Comparison of ENCODE assay signal across 10 cellular contexts in genomic region chr9:132239999-132240859, GRCh38.
DNase-seq lines count a peak whose midpoint lies in the region; ATAC-seq and TF ChIP-seq lines count a peak whose summit lies in the region.
"Had no signal": no experiment of that assay in that cellular context is flagged by ENCODE, and none has a peak within 500 bp of the region (broad histone marks: within the 10 kb centered on the region; RNA-seq: fewer than 3 reads in every experiment).

No MANE protein-coding gene starts in this region.

- H3K9me3 ChIP-seq in heart right ventricle: no peaks in the 10 kb centered on the region
- H3K9me3 ChIP-seq in upper lobe of right lung: no peaks in the 10 kb centered on the region
- H3K9me3 ChIP-seq: mucosa of descending colon had no signal

- peak overlapping the region in 2 of 10 donors; percentile 44 to 52 for H3K27ac ChIP-seq in heart right ventricle
- H3K27ac ChIP-seq in upper lobe of right lung: no peak overlapping the region

- peaks cover 15% of the 10 kb centered on the region for H3K4me1 Mint-ChIP-seq in activated T-helper 1 cell treated with anti-CD3 and anti-CD28 coated beads, Interleukin-12 subunit alpha, Interleukin-12 subunit beta, Interleukin-2, Interleukin-4 antibody, amounts not matched to agents 30 ng/mL and 10 ng/mL and 1 ng/mL, durations not matched to agents 14 hours and 24 hours and 36 hours (ENCODE audit: low read depth)
- H3K4me1 Mint-ChIP-seq in memory B cell: peaks cover 14% of the 10 kb centered on the region

- DNase-seq in heart right ventricle: no peak
- DNase-seq in left ventricle myocardium superior: no peak
- DNase-seq in activated T-helper 1 cell treated with anti-CD3 and anti-CD28 coated beads, Interleukin-12 subunit alpha, Interleukin-12 subunit beta, Interleukin-2, Interleukin-4 antibody, amounts not matched to agents 30 ng/mL and 10 ng/mL and 1 ng/mL, durations not matched to agents 14 hours and 24 hours and 36 hours (ENCODE audit: low spot score): no peak
- no peak for DNase-seq in memory B cell (ENCODE audit: low spot score in 2 of 2)
- DNase-seq in upper lobe of right lung: peak; percentile 64

- no peak overlapping the region for H3K27ac Mint-ChIP-seq in activated T-helper 1 cell treated with anti-CD3 and anti-CD28 coated beads, Interleukin-12 subunit alpha, Interleukin-12 subunit beta, Interleukin-2, Interleukin-4 antibody, amounts not matched to agents 30 ng/mL and 10 ng/mL and 1 ng/mL, durations not matched to agents 14 hours and 24 hours and 36 hours
- H3K27ac Mint-ChIP-seq in memory B cell: no peak overlapping the region
- H3K27ac Mint-ChIP-seq: activated naive CD4-positive, alpha-beta T cell treated with anti-CD3 and anti-CD28 coated beads, Interleukin-2, amount 50 U/mL, for 72 hours had no signal

- WGBS in heart right ventricle, 2 donors: 41 to 49% methylated on average over 22 of the region's 22 CpGs

- H3K4me3 Mint-ChIP-seq in activated T-helper 1 cell treated with anti-CD3 and anti-CD28 coated beads, Interleukin-12 subunit alpha, Interleukin-12 subunit beta, Interleukin-2, Interleukin-4 antibody, amounts not matched to agents 30 ng/mL and 10 ng/mL and 1 ng/mL, durations not matched to agents 14 hours and 24 hours and 36 hours: peak overlapping the region; percentile 11
- peak overlapping the region; percentile 65 for H3K4me3 Mint-ChIP-seq in memory B cell

- intact Hi-C loops in heart right ventricle (cut with DNase I) (loop anchor here in 8 of 10 donors (5.0 to 10.0 kb wide), 7 partner anchors 65 to 478 kb away; no protein-coding TSS in a partner anchor), left ventricle myocardium superior (cut with micrococcal nuclease) (loop anchor here (10.0 kb wide), 1 partner anchor 75 kb away; the partner anchor contains the start of gene NTNG2), upper lobe of right lung (cut with DNase I) (loop anchor here (5.0 kb wide), 1 partner anchor 478 kb away; no protein-coding TSS in a partner anchor)
- intact Hi-C loops in activated T-helper 1 cell treated with anti-CD3 and anti-CD28 coated beads, Interleukin-12 subunit alpha, Interleukin-12 subunit beta, Interleukin-2, Interleukin-4 antibody, amounts not matched to agents 30 ng/mL and 10 ng/mL and 1 ng/mL, durations not matched to agents 14 hours and 24 hours and 36 hours (cut with micrococcal nuclease): loop anchor here (2.0 to 5.0 kb wide), 3 partner anchors 19 to 738 kb away; partner anchors contain the start of gene POMT1

- H3K27me3 ChIP-seq in heart right ventricle: peaks cover 0 to 12% (median 5%) of the 10 kb centered on the region in 7 donors
- no peaks in the 10 kb centered on the region for H3K27me3 ChIP-seq in upper lobe of right lung

- H3K4me3 ChIP-seq in heart right ventricle (peak overlapping the region in 8 of 10 donors; percentile 51 to 77 (median 66)), upper lobe of right lung (peak overlapping the region; percentile 56)
- H3K4me3 ChIP-seq: mucosa of descending colon had no signal

- H3K27me3 Mint-ChIP-seq in activated T-helper 1 cell treated with anti-CD3 and anti-CD28 coated beads, Interleukin-12 subunit alpha, Interleukin-12 subunit beta, Interleukin-2, Interleukin-4 antibody, amounts not matched to agents 30 ng/mL and 10 ng/mL and 1 ng/mL, durations not matched to agents 14 hours and 24 hours and 36 hours (ENCODE audit: insufficient read depth): peaks cover 8% of the 10 kb centered on the region
- H3K27me3 Mint-ChIP-seq in memory B cell: no peaks in the 10 kb centered on the region

- TF ChIP-seq CTCF in heart right ventricle (IDR thresholded peaks at IDR 0.05) (no peak), upper lobe of right lung (IDR thresholded peaks at IDR 0.05) (no peak)

- no peaks in the 10 kb centered on the region for H3K9me3 Mint-ChIP-seq in activated T-helper 1 cell treated with anti-CD3 and anti-CD28 coated beads, Interleukin-12 subunit alpha, Interleukin-12 subunit beta, Interleukin-2, Interleukin-4 antibody, amounts not matched to agents 30 ng/mL and 10 ng/mL and 1 ng/mL, durations not matched to agents 14 hours and 24 hours and 36 hours
- no peaks in the 10 kb centered on the region for H3K9me3 Mint-ChIP-seq in memory B cell
- H3K9me3 Mint-ChIP-seq: activated naive CD4-positive, alpha-beta T cell treated with anti-CD3 and anti-CD28 coated beads, Interleukin-2, amount 50 U/mL, for 72 hours had no signal

- H3K4me1 ChIP-seq in heart right ventricle: peaks cover 3 to 52% (median 24%) of the 10 kb centered on the region in 9 donors
- H3K4me1 ChIP-seq in upper lobe of right lung: peaks cover 11% of the 10 kb centered on the region

- H3K36me3 Mint-ChIP-seq in activated T-helper 1 cell treated with anti-CD3 and anti-CD28 coated beads, Interleukin-12 subunit alpha, Interleukin-12 subunit beta, Interleukin-2, Interleukin-4 antibody, amounts not matched to agents 30 ng/mL and 10 ng/mL and 1 ng/mL, durations not matched to agents 14 hours and 24 hours and 36 hours (ENCODE audit: low read depth): no peaks in the 10 kb centered on the region
- no peaks in the 10 kb centered on the region for H3K36me3 Mint-ChIP-seq in memory B cell

- ATAC-seq in heart right ventricle (peak in 1 of 8 donors; percentile 1), left ventricle myocardium superior (no peak), memory B cell (ENCODE audit: low read depth) (no peak), upper lobe of right lung (no peak), GM18511 (IDR thresholded peaks at IDR 0.05; ENCODE audit: unreplicated experiment) (no peak), HG02938 (IDR thresholded peaks at IDR 0.05; ENCODE audit: unreplicated experiment) (no peak), GM18861 (IDR thresholded peaks at IDR 0.05; ENCODE audit: unreplicated experiment) (no peak)

- H3K36me3 ChIP-seq in heart right ventricle (no peaks in the 10 kb centered on the region), upper lobe of right lung (no peaks in the 10 kb centered on the region)
